10 cellular contexts compared by ENCODE assay signal in the genomic region with DNA sequence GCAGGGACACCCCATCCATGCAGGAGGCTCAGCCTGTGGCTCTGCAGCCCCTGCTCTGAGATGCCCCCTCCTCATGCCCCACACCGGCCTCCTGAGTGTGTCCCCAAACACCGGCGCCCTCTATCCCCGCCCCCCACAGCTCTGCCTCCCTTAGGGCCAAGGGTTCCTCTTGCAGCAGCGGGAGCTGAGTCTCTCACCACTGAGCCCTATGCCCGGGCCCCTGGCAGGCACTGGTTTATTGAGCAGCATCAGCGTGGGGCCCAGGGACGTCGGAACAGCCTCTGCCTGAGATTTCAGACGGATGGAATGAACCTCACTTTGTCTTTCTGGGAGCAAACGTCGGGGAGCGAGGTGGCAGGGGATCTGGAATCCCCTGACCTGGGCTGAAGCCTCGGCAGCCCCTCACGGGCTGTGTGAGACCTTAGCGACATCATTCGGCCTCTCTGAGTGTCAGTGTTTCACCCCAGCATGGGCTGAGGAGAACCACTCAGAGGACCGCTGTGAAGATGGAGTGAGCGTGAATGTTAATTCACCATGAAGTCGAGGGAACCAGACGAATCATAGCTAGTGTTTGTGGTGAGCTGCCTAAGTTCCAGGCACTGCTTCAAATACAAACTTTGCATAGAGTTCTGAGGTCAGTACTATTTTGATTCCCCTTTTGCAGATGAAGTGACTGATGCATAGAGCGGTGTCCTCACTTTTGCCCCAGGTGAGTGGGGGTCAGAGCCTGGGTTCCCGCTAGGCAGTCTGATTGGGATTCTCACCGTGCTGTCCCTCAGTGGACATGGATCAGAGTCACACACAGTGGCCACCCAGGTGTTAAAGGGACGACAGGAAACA. TPM values are rescaled to one million over a fixed set of nuclear protein-coding genes. Genes with fewer than 3 reads are reported as not detected.
DNase-seq lines count a peak whose midpoint lies in the region; ATAC-seq and TF ChIP-seq lines count a peak whose summit lies in the region.
"Had no signal": no experiment of that assay in that cellular context is flagged by ENCODE, and none has a peak within 500 bp of the region (broad histone marks: within the 10 kb centered on the region; RNA-seq: fewer than 3 reads in every experiment).

No MANE protein-coding gene starts in this region.

- H3K27ac Mint-ChIP-seq in activated T-cell treated with anti-CD3 and anti-CD28 coated beads, Interleukin-2, amount 50 U/mL, for 72 hours, result no peak overlapping the region

- no peaks in the 10 kb centered on the region for H3K36me3 ChIP-seq in transverse colon

- H3K36me3 Mint-ChIP-seq in activated T-cell treated with anti-CD3 and anti-CD28 coated beads, Interleukin-2, amount 50 U/mL, for 72 hours (ENCODE audit: insufficient read depth in 2 of 2), result no peaks in the 10 kb centered on the region

- TF ChIP-seq EP300 in transverse colon (IDR thresholded peaks at IDR 0.05; ENCODE audit: low read depth), result no peak

- peaks cover 31% of the 10 kb centered on the region for H3K27me3 Mint-ChIP-seq in activated T-cell treated with anti-CD3 and anti-CD28 coated beads, Interleukin-2, amount 50 U/mL, for 72 hours (ENCODE audit: low read depth)

- in situ Hi-C loops in transverse colon (cut with MboI; ENCODE audit: low pct_ligation_motif_present in 1 of 4, low pct_unique_long_range_greater_than_20kb in 1 of 4, low sequenced_read_pairs in 3 of 4), result no loop called here

- no peak for TF ChIP-seq CTCF in transverse colon (IDR thresholded peaks at IDR 0.05)

- peak overlapping the region in 2 of 4 donors; percentile 63 to 71 for H3K27ac ChIP-seq in transverse colon

- TF ChIP-seq POLR2A in transverse colon (IDR thresholded peaks at IDR 0.05), result peak; percentile 23

- no peaks in the 10 kb centered on the region for H3K9me3 ChIP-seq in transverse colon

- H3K4me3 ChIP-seq in transverse colon, result no peak overlapping the region

- H3K4me1 ChIP-seq in transverse colon, result peaks cover 10 to 32% (median 14%) of the 10 kb centered on the region in 4 donors

- ATAC-seq in activated T-cell treated with anti-CD3 and anti-CD28 coated beads, Interleukin-2, amount 50 U/mL, for 72 hours (replicated peaks in 1 of 2), result peak; percentile 37 to 52
- peak; percentile 41 for ATAC-seq in HG02798 (IDR thresholded peaks at IDR 0.05; ENCODE audit: poor library complexity, unreplicated experiment)

- WGBS in transverse colon (ENCODE audit: low coverage in 1 of 2), 2 donors, result 74 to 78% methylated on average over 3 to 25 of the region's 25 CpGs

- peaks cover 55% of the 10 kb centered on the region for H3K27me3 ChIP-seq in transverse colon

- intact Hi-C loops in transverse colon (cut with DNase I; ENCODE audit: low total_unique reads), result no loop called here

- DNase-seq in activated T-cell treated with anti-CD3 and anti-CD28 coated beads, Interleukin-2, amount 50 U/mL, for 72 hours, result no peak
- no peak for DNase-seq in activated T-cell treated with anti-CD3 and anti-CD28 coated beads, Interleukin-2, amount 50 U/mL, for 48 hours
- DNase-seq in RPMI7951 (ENCODE audit: low read depth), result peak; percentile 51
- peak; percentile 28 for DNase-seq in transverse colon
- no peak for DNase-seq in amygdala (lab: John Stamatoyannopoulos, UW)
- no peak for DNase-seq in cerebellar cortex (ENCODE audit: low spot score)
- no peak for DNase-seq in DMS79 treated with DMSO at 0.1 percent for 48 hours (lab: John Stamatoyannopoulos, UW)
- DNase-seq: ACHN, NCI-H1092 had no signal

- H3K4me3 Mint-ChIP-seq in activated T-cell treated with anti-CD3 and anti-CD28 coated beads, Interleukin-2, amount 50 U/mL, for 72 hours, result peak overlapping the region in 1 of 2 donors; percentile 36

- peaks cover 29% of the 10 kb centered on the region for H3K4me1 Mint-ChIP-seq in activated T-cell treated with anti-CD3 and anti-CD28 coated beads, Interleukin-2, amount 50 U/mL, for 72 hours (ENCODE audit: low read depth)

- no peaks in the 10 kb centered on the region for H3K9me3 Mint-ChIP-seq in activated T-cell treated with anti-CD3 and anti-CD28 coated beads, Interleukin-2, amount 50 U/mL, for 72 hours

RNA-seq across cellular contexts. Expression of a gene that starts 5.3 kb away (rescaled TPM):
- total RNA-seq in activated T-cell treated with anti-CD3 and anti-CD28 coated beads, Interleukin-2, amount 50 U/mL, for 72 hours, result 1 to 10 TPM in 1 of 2 donors, not detected in 1; 1.2 TPM
- 3.9 and 6.2 TPM in 2 replicates for total RNA-seq in RPMI7951 (2014; rRNA removed; shearing (Covaris generic))
- total RNA-seq in transverse colon, result 1 to 10 TPM in 1 of 4 donors, under 1 TPM in 1, not detected in 2; 0.27 to 7.0 TPM

RNA-seq across cellular contexts. Expression of a gene that starts 43.2 kb away (rescaled TPM):
- 10 to 100 TPM; 26.5 to 32.8 TPM for total RNA-seq in activated T-cell treated with anti-CD3 and anti-CD28 coated beads, Interleukin-2, amount 50 U/mL, for 72 hours
- 46.9 and 51.4 TPM in 2 replicates for total RNA-seq in RPMI7951 (2014; rRNA removed; shearing (Covaris generic))
- 10 to 100 TPM; 27.9 to 40.0 (median 31.8) TPM for total RNA-seq in transverse colon

RNA-seq across cellular contexts. Expression of a gene that starts 43.3 kb away (rescaled TPM):
- total RNA-seq in activated T-cell treated with anti-CD3 and anti-CD28 coated beads, Interleukin-2, amount 50 U/mL, for 72 hours, result 100 to 1,000 TPM; 627 to 635 TPM
- 560 and 594 TPM in 2 replicates for total RNA-seq in RPMI7951 (2014; rRNA removed; shearing (Covaris generic))
- total RNA-seq in transverse colon, result 1,000 to 10,000 TPM in 2 of 4 donors, 100 to 1,000 TPM in 2; 635 to 1,115 (median 865) TPM

Comparison
In these comparisons a context has a peak if more than half of its experiments do, and no peak if none do; other contexts are left out.
1. DNase-seq: peak in RPMI7951 (single experiment) and transverse colon (single experiment); none in activated T-cell treated with anti-CD3 and anti-CD28 coated beads, Interleukin-2, amount 50 U/mL, for 72 hours (0 of 2), activated T-cell treated with anti-CD3 and anti-CD28 coated beads, Interleukin-2, amount 50 U/mL, for 48 hours (0 of 2), amygdala (0 of 56), cerebellar cortex (single experiment) and DMS79 treated with DMSO at 0.1 percent for 48 hours (single experiment).